Comparison of ENCODE assay signal across 21 cellular contexts in the genomic region with DNA sequence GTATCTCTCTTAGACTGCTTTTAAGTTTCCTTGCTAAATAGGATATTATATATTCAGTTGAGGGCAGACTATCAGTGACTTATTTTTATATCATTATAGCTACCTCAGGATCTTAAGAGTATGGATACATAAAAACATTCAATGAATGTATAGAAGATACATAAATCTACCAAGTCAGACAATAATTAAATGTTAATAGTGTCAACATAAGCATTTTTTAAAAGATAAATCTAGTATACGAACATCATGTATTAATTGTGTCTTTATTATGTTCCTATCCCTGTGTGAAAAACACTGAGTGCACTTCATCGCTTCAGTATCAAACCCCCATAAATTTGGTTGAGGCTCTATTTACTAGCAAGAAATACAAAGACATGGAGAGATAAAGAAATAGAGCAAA.
A peak's percentile ranks its signal among the peaks of the same experiment; 100 is the strongest.
DNase-seq lines count a peak whose midpoint lies in the region; ATAC-seq, FAIRE-seq and TF ChIP-seq lines count a peak whose summit lies in the region.
"Had no signal": no experiment of that assay in that cellular context is flagged by ENCODE, and none has a peak within 500 bp of the region (broad histone marks: within the 10 kb centered on the region; RNA-seq: fewer than 3 reads in every experiment).

No MANE protein-coding gene starts in this region.

- H3K9ac ChIP-seq in HepG2 (ENCODE audit: insufficient read depth, low read depth, low read length) (no peak overlapping the region), K562 (ENCODE audit: insufficient read depth in 1 of 2, low read depth in 2 of 2, low read length in 2 of 2) (no peak overlapping the region)
- H3K9ac ChIP-seq: BLaER1 had no signal

- no peak for TF ChIP-seq CTCF in HepG2 (CRISPR knock-in tag; IDR thresholded peaks at IDR 0.05)
- TF ChIP-seq CTCF in right lobe of liver (IDR thresholded peaks at IDR 0.05): no peak
- TF ChIP-seq CTCF in K562 (IDR thresholded peaks at IDR 0.05 in 2 of 3, conservative IDR thresholded peaks at IDR 0.05 in 1 of 3; ENCODE audit: insufficient read depth in 2 of 3, low read depth in 1 of 3, low read length in 3 of 3): no peak

- no peaks in the 10 kb centered on the region; the same call in 1 of the 2 replicates for H3K9me3 ChIP-seq in HepG2 (ENCODE audit: low read length)
- no peaks in the 10 kb centered on the region for H3K9me3 ChIP-seq in right lobe of liver
- H3K9me3 ChIP-seq in K562 (replicated peaks; ENCODE audit: control insufficient read depth, insufficient read depth, low read depth, low read length): no peaks in the 10 kb centered on the region
- H3K9me3 ChIP-seq: BE2C, BLaER1 had no signal

- FAIRE-seq in HepG2 (lab: Jason Lieb, UNC) (no peak), H54 (lab: Jason Lieb, UNC) (peak; percentile 15), K562 (lab: Jason Lieb, UNC) (no peak)
- FAIRE-seq: G401.6, GM12891, GM19239 had no signal

- intact Hi-C loops in HepG2 (cut with micrococcal nuclease; ENCODE audit: unreplicated experiment): no loop called here
- intact Hi-C loops in right lobe of liver (cut with DNase I): no loop called here
- intact Hi-C loops in K562 (cut with micrococcal nuclease): no loop called here

- 14% methylated on average over 2 of the region's 2 CpGs for whole genome bisulfite sequencing in HepG2 (ENCODE audit: low lambda C conversion rate)
- 86% methylated on average over 2 of the region's 2 CpGs for WGBS in right lobe of liver (ENCODE audit: insufficient coverage, low coverage, low lambda C conversion rate, missing lambda C conversion rate)
- 76% methylated on average over 2 of the region's 2 CpGs for WGBS in K562 (ENCODE audit: insufficient coverage, low coverage, missing lambda C conversion rate)

- no peaks in the 10 kb centered on the region for H3K36me3 ChIP-seq in HepG2 (replicated peaks in 1 of 2; ENCODE audit: control insufficient read depth in 1 of 2, insufficient read depth in 2 of 2, low read length in 2 of 2)
- no peaks in the 10 kb centered on the region for H3K36me3 ChIP-seq in right lobe of liver
- H3K36me3 ChIP-seq in K562 (ENCODE audit: control insufficient read depth, insufficient read depth, low read length): no peaks in the 10 kb centered on the region
- H3K36me3 ChIP-seq: BE2C, BLaER1 had no signal

- H3K27me3 ChIP-seq in HepG2 (ENCODE audit: control insufficient read depth in 1 of 2, insufficient read depth in 2 of 2, low read length in 2 of 2) (no peaks in the 10 kb centered on the region), right lobe of liver (no peaks in the 10 kb centered on the region), K562 (ENCODE audit: control insufficient read depth in 2 of 2, insufficient read depth in 2 of 2, low read length in 2 of 2) (no peaks in the 10 kb centered on the region)
- H3K27me3 ChIP-seq: BE2C, BLaER1 had no signal

- no peaks in the 10 kb centered on the region for H3K9me1 ChIP-seq in K562 (ENCODE audit: control insufficient read depth, insufficient read depth, low read length)

- BruUV-seq in HepG2 (replicated peaks; lab: Mats Ljungman, UMichigan) (no TSS peak), K562 (replicated peaks; lab: Mats Ljungman, UMichigan) (no TSS peak)

- H3K4me2 ChIP-seq in HepG2 (ENCODE audit: low read depth, low read length) (no peak overlapping the region), K562 (ENCODE audit: insufficient read depth, low read length) (no peak overlapping the region)
- H3K4me2 ChIP-seq: BLaER1 had no signal

- TF ChIP-seq EP300 in HepG2 (IDR thresholded peaks at IDR 0.05; ENCODE audit: low read depth in 2 of 2, low read length in 2 of 2): no peak
- TF ChIP-seq EP300 in HepG2 (CRISPR knock-in tag; IDR thresholded peaks at IDR 0.05; ENCODE audit: borderline replicate concordance): no peak
- no peak for TF ChIP-seq EP300 in K562 (IDR thresholded peaks at IDR 0.05; ENCODE audit: low read length)

- H3K4me3 ChIP-seq in HepG2 (replicated peaks in 1 of 3; ENCODE audit: insufficient read depth in 1 of 3, low read depth in 2 of 3, low read length in 3 of 3) (no peak overlapping the region), right lobe of liver (no peak overlapping the region), K562 (no peak overlapping the region)
- H3K4me3 ChIP-seq: BLaER1 had no signal

- CTCF ChIA-PET in HepG2 (lab: Yijun Ruan, JAX; ENCODE audit: low intra/inter-chr PET ratio, low total read pairs) (no interaction called here), K562 (lab: Yijun Ruan, JAX; ENCODE audit: low intra/inter-chr PET ratio) (no interaction called here)

- H3K27ac ChIP-seq in HepG2 (ENCODE audit: extremely low read length, insufficient read depth, low read length): no peak overlapping the region
- no peak overlapping the region for H3K27ac ChIP-seq in right lobe of liver
- no peak overlapping the region for H3K27ac ChIP-seq in K562 (ENCODE audit: extremely low read depth, low read depth, low read length)
- H3K27ac ChIP-seq: 22Rv1, BLaER1 had no signal

- TF ChIP-seq RAD21 in HepG2 (CRISPR knock-in tag; IDR thresholded peaks at IDR 0.05) (no peak), K562 (CRISPR knock-in tag; conservative IDR thresholded peaks at IDR 0.05 in 1 of 2, IDR thresholded peaks at IDR 0.05 in 1 of 2) (no peak)

- ATAC-seq in HepG2 (no peak), right lobe of liver (no peak), K562 (no peak), HG02981 (IDR thresholded peaks at IDR 0.05; ENCODE audit: unreplicated experiment) (no peak)

- no peak for TF ChIP-seq POLR2A in HepG2 (IDR thresholded peaks at IDR 0.05; ENCODE audit: insufficient read depth in 1 of 2, low read depth in 2 of 2, low read length in 2 of 2)
- TF ChIP-seq POLR2A in right lobe of liver (IDR thresholded peaks at IDR 0.05): no peak
- no peak for TF ChIP-seq POLR2A in H54 (IDR thresholded peaks at IDR 0.05; ENCODE audit: low read depth, low read length)
- no peak for TF ChIP-seq POLR2A in K562 (conservative IDR thresholded peaks at IDR 0.05)

- H4K20me1 ChIP-seq in HepG2 (ENCODE audit: insufficient read depth, low read length): no peaks in the 10 kb centered on the region
- no peaks in the 10 kb centered on the region for H4K20me1 ChIP-seq in K562 (replicated peaks; ENCODE audit: control insufficient read depth, insufficient read depth, low read length)
- H4K20me1 ChIP-seq: BLaER1 had no signal

- in situ Hi-C loops in HepG2 (cut with HindIII; ENCODE audit: extremely low pct_ligation_motif_present, low pct_unique_long_range_greater_than_20kb): no loop called here
- in situ Hi-C loops in K562 (cut with MboI): no loop called here

- no peaks in the 10 kb centered on the region for H3K4me1 ChIP-seq in HepG2 (ENCODE audit: insufficient read depth, low read length)
- H3K4me1 ChIP-seq in right lobe of liver: no peaks in the 10 kb centered on the region
- no peaks in the 10 kb centered on the region for H3K4me1 ChIP-seq in K562 (replicated peaks in 1 of 2; ENCODE audit: control insufficient read depth in 2 of 2, insufficient read depth in 2 of 2, low read length in 2 of 2)
- H3K4me1 ChIP-seq: BLaER1 had no signal

- POLR2A ChIA-PET in HepG2 (lab: Yijun Ruan, JAX) (no interaction called here), K562 (lab: Yijun Ruan, JAX) (no interaction called here)

- H3K79me2 ChIP-seq in HepG2 (ENCODE audit: insufficient read depth, low read length): no peaks in the 10 kb centered on the region
- no peaks in the 10 kb centered on the region for H3K79me2 ChIP-seq in K562 (ENCODE audit: control insufficient read depth, insufficient read depth, low read length)

- no peak for DNase-seq in HepG2 (ENCODE audit: low spot score)
- no peak for DNase-seq in right lobe of liver
- no peak for DNase-seq in H54 (ENCODE audit: insufficient read length, low spot score)
- no peak for DNase-seq in K562 (ENCODE audit: extremely low read depth in 1 of 4, low spot score in 3 of 4)
- DNase-seq in activated CD8-positive, alpha-beta memory T cell treated with anti-CD3 and anti-CD28 coated beads, Interleukin-2, amount 50 U/mL, for 48 hours: no peak
- no peak for DNase-seq in NOMO-1 treated with dmso at 0.1 percent for 144 hours (lab: John Stamatoyannopoulos, UW; ENCODE audit: unreplicated experiment)
- DNase-seq: ACHN; BE2C; C1 segment of cervical spinal cord; CD4-positive, alpha-beta memory T cell; CD4-positive, CD25-positive, alpha-beta regulatory T cell; CD8-positive, alpha-beta memory T cell; COR-L47; DMS79 treated with DMSO at 0.1 percent for 48 hours; GF-D8 had no signal

- H2AFZ ChIP-seq in HepG2 (ENCODE audit: low read length) (no peak overlapping the region), K562 (ENCODE audit: low read depth, low read length) (no peak overlapping the region)

TF ChIP-seq in HepG2, 621 proteins besides CTCF, POLR2A, EP300 and RAD21 (continues in another document):
- peak; percentile 12 to 58; a peak in 2 of 4 replicates for TF ChIP-seq MAFK (conservative IDR thresholded peaks at IDR 0.05 in 1 of 2, IDR thresholded peaks at IDR 0.05 in 1 of 2; ENCODE audit: low read length in 2 of 2)

TF ChIP-seq in K562, 482 proteins besides CTCF, POLR2A, EP300 and RAD21:
- TF ChIP-seq BRF1 (IDR thresholded peaks at IDR 0.05; ENCODE audit: borderline replicate concordance, extremely low read depth, insufficient read length): no peak
- TF ChIP-seq, protein P1, sequence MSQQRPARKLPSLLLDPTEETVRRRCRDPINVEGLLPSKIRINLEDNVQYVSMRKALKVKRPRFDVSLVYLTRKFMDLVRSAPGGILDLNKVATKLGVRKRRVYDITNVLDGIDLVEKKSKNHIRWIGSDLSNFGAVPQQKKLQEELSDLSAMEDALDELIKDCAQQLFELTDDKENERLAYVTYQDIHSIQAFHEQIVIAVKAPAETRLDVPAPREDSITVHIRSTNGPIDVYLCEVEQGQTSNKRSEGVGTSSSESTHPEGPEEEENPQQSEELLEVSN (IDR thresholded peaks at IDR 0.05; ENCODE audit: borderline replicate concordance in 1 of 2, extremely low read depth in 1 of 2, insufficient read depth in 1 of 2, insufficient read length in 1 of 2, low read depth in 1 of 2, low read length in 1 of 2, poor library complexity in 1 of 2, severe bottlenecking in 1 of 2): no peak
- TF ChIP-seq ZNF316 (IDR thresholded peaks at IDR 0.05): peak; percentile 71
- TF ChIP-seq MAFG (tag; conservative IDR thresholded peaks at IDR 0.05): 0 out of 2 replicates have a peak, but pooled peaks have one; percentile 8
- no peak for TF ChIP-seq KAT2B (IDR thresholded peaks at IDR 0.05; ENCODE audit: low read depth, low read length)
